ENCODE assay signal across 27 cellular contexts in the genomic region with DNA sequence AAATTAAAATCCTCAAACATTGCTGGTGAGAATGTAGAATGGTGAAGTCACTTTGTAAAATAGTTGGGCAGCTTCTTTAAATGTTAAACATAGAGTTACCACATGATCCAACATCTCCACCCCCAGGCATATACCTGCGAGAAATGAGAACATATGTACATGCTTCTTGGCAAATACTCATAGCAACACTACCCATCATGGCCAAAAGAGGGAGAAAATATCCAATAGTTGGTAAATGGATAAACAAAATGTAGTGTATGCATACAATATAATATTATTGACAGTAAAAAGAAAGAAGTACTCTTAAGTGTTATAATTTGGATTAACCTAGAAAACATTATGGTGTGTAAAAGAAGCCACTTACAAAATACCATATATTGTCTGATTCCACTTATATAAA.
DNase-seq lines count a peak whose midpoint lies in the region; ATAC-seq and TF ChIP-seq lines count a peak whose summit lies in the region.
"Had no signal": no experiment of that assay in that cellular context is flagged by ENCODE, and none has a peak within 500 bp of the region (broad histone marks: within the 10 kb centered on the region; RNA-seq: fewer than 3 reads in every experiment).

No MANE protein-coding gene starts in this region.

- no peaks in the 10 kb centered on the region for H3K9me2 ChIP-seq in neural cell (ENCODE audit: insufficient read depth, low read length)

- no peak overlapping the region for H3K9ac ChIP-seq in neural cell (ENCODE audit: low read length)

- H3F3A ChIP-seq in neural cell (ENCODE audit: insufficient read depth, low read length, poor library complexity, severe bottlenecking), result peaks cover 5% of the 10 kb centered on the region

- peak; percentile 35 for TF ChIP-seq CTCF in C4-2B (conservative IDR thresholded peaks at IDR 0.05)
- TF ChIP-seq CTCF in RWPE2 (IDR thresholded peaks at IDR 0.05; ENCODE audit: poor library complexity, severe bottlenecking), result no peak
- peak; percentile 52 for TF ChIP-seq CTCF in neural cell (IDR thresholded peaks at IDR 0.05; ENCODE audit: poor library complexity, severe bottlenecking)

- H3K4me2 ChIP-seq in neural cell (ENCODE audit: low read length), result no peak overlapping the region

- H3K4me1 ChIP-seq in RWPE2 (ENCODE audit: insufficient read depth, poor library complexity, severe bottlenecking) (peaks cover 5% of the 10 kb centered on the region), HAP-1 (no peaks in the 10 kb centered on the region)
- H3K4me1 ChIP-seq: esophagus muscularis mucosa, left lung, tibial artery had no signal

- no peak for TF ChIP-seq EP300 in neural cell (conservative IDR thresholded peaks at IDR 0.05; ENCODE audit: poor library complexity, severe bottlenecking)

- no peaks in the 10 kb centered on the region for H4K20me1 ChIP-seq in neural cell (ENCODE audit: insufficient read depth)

- H3K4me3 ChIP-seq in RWPE2 (ENCODE audit: severe bottlenecking) (no peak overlapping the region), neural cell (ENCODE audit: low read length) (no peak overlapping the region), HAP-1 (no peak overlapping the region)
- H3K4me3 ChIP-seq: esophagus muscularis mucosa, left lung, SK-N-MC, tibial artery had no signal

- H3K27me3 ChIP-seq in RWPE2 (ENCODE audit: insufficient read depth, poor library complexity, severe bottlenecking) (no peaks in the 10 kb centered on the region), neural cell (ENCODE audit: insufficient read depth, low read depth, low read length) (no peaks in the 10 kb centered on the region), HAP-1 (ENCODE audit: low read depth) (no peaks in the 10 kb centered on the region)
- H3K27me3 ChIP-seq: esophagus muscularis mucosa, left lung, neutrophil, tibial artery had no signal

- H3K36me3 ChIP-seq in RWPE2 (ENCODE audit: low read depth), result no peaks in the 10 kb centered on the region
- no peaks in the 10 kb centered on the region for H3K36me3 ChIP-seq in neural cell (ENCODE audit: insufficient read depth, low read length)
- no peaks in the 10 kb centered on the region for H3K36me3 ChIP-seq in HAP-1 (replicated peaks)
- H3K36me3 ChIP-seq: esophagus muscularis mucosa, left lung, neutrophil, tibial artery had no signal

- no peaks in the 10 kb centered on the region for H3K9me3 ChIP-seq in RWPE2 (ENCODE audit: severe bottlenecking)
- H3K9me3 ChIP-seq in neural cell (ENCODE audit: low read length), result no peaks in the 10 kb centered on the region
- no peaks in the 10 kb centered on the region for H3K9me3 ChIP-seq in HAP-1
- H3K9me3 ChIP-seq: esophagus muscularis mucosa, left lung, neutrophil, tibial artery had no signal

- DNase-seq in LHCN-M2 (ENCODE audit: low read depth), result peak; percentile 1
- no peak for DNase-seq in RWPE2 (ENCODE audit: low spot score)
- DNase-seq in HAP-1 (ENCODE audit: low spot score in 2 of 2), result no peak
- no peak for DNase-seq in NCI-H2081 treated with DMSO at 0.1 percent for 48 hours (lab: John Stamatoyannopoulos, UW)
- DNase-seq: activated CD4-positive, alpha-beta T cell treated with anti-CD3 and anti-CD28 coated beads, Interleukin-2, amount 50 U/mL, for 48 hours; activated naive CD4-positive, alpha-beta T cell; activated naive CD8-positive, alpha-beta T cell treated with anti-CD3 and anti-CD28 coated beads, Interleukin-2, amount 50 U/mL, for 24 hours; activated T-cell treated with anti-CD3 and anti-CD28 coated beads, Interleukin-2, amount 50 U/mL, for 72 hours; caudate nucleus; foreskin fibroblast; left lung; mesendoderm; NCI-H1092 treated with DMSO at 0.1 percent for 48 hours; NCI-H2029 treated with DMSO at 0.1 percent for 48 hours; NCI-H446 treated with DMSO at 0.1 percent for 48 hours; NCI-H82; posterior cingulate gyrus; right cardiac atrium; stimulated activated CD4-positive, alpha-beta T cell treated with anti-CD3 and anti-CD28 coated beads, Interleukin-4, amount 100 ng/mL, for 1 hour; T-helper 17 cell; tibial artery had no signal

- ATAC-seq in RWPE2 (ENCODE audit: low read depth), result 0 out of 3 replicates have a peak, but pooled peaks have one; percentile 19
- ATAC-seq in HG03095 (IDR thresholded peaks at IDR 0.05; ENCODE audit: unreplicated experiment), result no peak
- ATAC-seq: activated naive CD8-positive, alpha-beta T cell treated with anti-CD3 and anti-CD28 coated beads, Interleukin-2, amount 50 U/mL, for 24 hours; activated T-cell treated with anti-CD3 and anti-CD28 coated beads, Interleukin-2, amount 50 U/mL, for 72 hours; left lung; right cardiac atrium; T-helper 17 cell had no signal

- no peak overlapping the region for H3K27ac ChIP-seq in C4-2B
- no peak overlapping the region for H3K27ac ChIP-seq in RWPE2 (ENCODE audit: poor library complexity, severe bottlenecking)
- peak overlapping the region; percentile 30 for H3K27ac ChIP-seq in neural cell (ENCODE audit: low read length)
- H3K27ac ChIP-seq: esophagus muscularis mucosa, left lung, neutrophil, SK-N-MC, tibial artery had no signal

- in situ Hi-C loops in HAP-1 (cut with MboI; ENCODE audit: low sequenced_read_pairs), result no loop called here

- H3K79me2 ChIP-seq in neural cell (replicated peaks; ENCODE audit: insufficient read depth, low read length), result no peaks in the 10 kb centered on the region

- H2AFZ ChIP-seq in neural cell (ENCODE audit: low read depth, low read length), result no peak overlapping the region

- peak; percentile 41 for TF ChIP-seq RAD21 in neural cell (conservative IDR thresholded peaks at IDR 0.05)

TF ChIP-seq in neural cell, 6 proteins besides CTCF, POLR2A, EP300 and RAD21:
- no peak for TF ChIP-seq MXI1 (conservative IDR thresholded peaks at IDR 0.05; ENCODE audit: poor library complexity, severe bottlenecking)
- peak; percentile 45 for TF ChIP-seq SMC3 (conservative IDR thresholded peaks at IDR 0.05; ENCODE audit: poor library complexity)
- TF ChIP-seq TAF1 (IDR thresholded peaks at IDR 0.05; ENCODE audit: low read depth), result no peak
- no peak for TF ChIP-seq EZH2 (IDR thresholded peaks at IDR 0.05; ENCODE audit: borderline replicate concordance, insufficient read depth, low read length, poor library complexity, severe bottlenecking)
- TF ChIP-seq POLR2AphosphoS5 (IDR thresholded peaks at IDR 0.05), result no peak
TF ChIP-seq in neural cell: peak in this region for 1.
